ENCODE assay signal across 21 cellular contexts in the genomic region with DNA sequence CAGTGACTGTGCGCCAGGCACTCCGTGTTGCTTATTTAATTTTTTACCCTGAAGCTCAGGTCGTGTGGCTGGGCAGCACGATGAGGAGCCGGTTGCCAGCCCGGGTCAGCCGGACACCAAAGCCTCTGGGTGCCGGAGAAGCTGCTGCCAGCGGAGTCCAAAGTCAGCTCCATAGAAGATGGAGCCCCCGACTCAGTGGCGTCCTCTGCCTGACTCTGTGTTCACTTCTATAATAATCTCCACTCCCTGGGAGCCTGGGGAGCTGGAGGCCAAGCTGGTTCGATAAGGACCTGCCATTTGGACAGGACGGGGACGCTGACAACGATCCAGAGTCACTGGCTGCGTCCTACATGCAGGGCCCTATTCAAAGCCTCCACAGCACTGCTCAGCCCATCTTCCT.
DNase-seq lines count a peak whose midpoint lies in the region; ATAC-seq and TF ChIP-seq lines count a peak whose summit lies in the region.
"Had no signal": no experiment of that assay in that cellular context is flagged by ENCODE, and none has a peak within 500 bp of the region (broad histone marks: within the 10 kb centered on the region; RNA-seq: fewer than 3 reads in every experiment).

No MANE protein-coding gene starts in this region.

- no peaks in the 10 kb centered on the region for H3K9me3 ChIP-seq in IMR-90 (ENCODE audit: control insufficient read depth, insufficient read depth, low read length)
- H3K9me3 ChIP-seq in right cardiac atrium (ENCODE audit: control insufficient read depth, low read length), result no peaks in the 10 kb centered on the region
- no peaks in the 10 kb centered on the region for H3K9me3 ChIP-seq in GM23248 (ENCODE audit: low read depth)
- H3K9me3 ChIP-seq: BLaER1 treated with 17β-estradiol and CSF1 and Interleukin-3, amounts not matched to agents 10 nM and 100 nM; lower lobe of right lung; SK-N-SH; stomach; transverse colon had no signal

- no peak overlapping the region for H4K8ac ChIP-seq in IMR-90 (ENCODE audit: low read depth in 2 of 2, low read length in 2 of 2)

- no peak overlapping the region for H3K23ac ChIP-seq in IMR-90 (ENCODE audit: low read depth, low read length)

- peaks cover 38% of the 10 kb centered on the region for H3F3A ChIP-seq in GM23248 (ENCODE audit: insufficient read depth)

- no peak overlapping the region for H2BK20ac ChIP-seq in IMR-90 (ENCODE audit: low read depth, low read length)

- no peak overlapping the region for H4K91ac ChIP-seq in IMR-90 (ENCODE audit: insufficient read depth, low read depth, low read length)

- H3K56ac ChIP-seq in IMR-90 (ENCODE audit: extremely low read depth, insufficient read depth, low read length), result no peak overlapping the region

- intact Hi-C loops in IMR-90 (cut with micrococcal nuclease) (no loop called here), dorsolateral prefrontal cortex (cut with DNase I) (loop anchor here in 1 of 2 donors (10.0 kb wide), 1 partner anchor 110 kb away; no protein-coding TSS in a partner anchor), right cardiac atrium (cut with DNase I) (no loop called here), sciatic nerve (cut with DNase I) (no loop called here)

- 0 out of 2 replicates have a peak overlapping the region, but pooled peaks have one; percentile 4 for H3K4ac ChIP-seq in IMR-90 (ENCODE audit: low read depth, low read length)

- POLR2A ChIA-PET in IMR-90 (lab: Charles Lee; ENCODE audit: unreplicated experiment), result no interaction called here

- H2AK9ac ChIP-seq in IMR-90 (replicated peaks; ENCODE audit: low read depth, low read length, poor library complexity), result no peak overlapping the region

- H3K9ac ChIP-seq in IMR-90 (ENCODE audit: low read depth, low read length), result no peak overlapping the region
- H3K9ac ChIP-seq in GM23248, result no peak overlapping the region
- H3K9ac ChIP-seq: SK-N-SH had no signal

- no peak for ATAC-seq in IMR-90 (ENCODE audit: low read depth)
- peak; percentile 25 to 75 for ATAC-seq in right cardiac atrium
- ATAC-seq in sciatic nerve, result no peak
- ATAC-seq: GM23338, lower lobe of right lung had no signal

- H3K27me3 ChIP-seq in IMR-90 (ENCODE audit: control insufficient read depth, insufficient read depth, low read length), result no peaks in the 10 kb centered on the region
- no peaks in the 10 kb centered on the region for H3K27me3 ChIP-seq in dorsolateral prefrontal cortex
- no peaks in the 10 kb centered on the region for H3K27me3 ChIP-seq in right cardiac atrium (ENCODE audit: control insufficient read depth, insufficient read depth)
- H3K27me3 ChIP-seq in GM23248 (replicated peaks; ENCODE audit: insufficient read depth), result no peaks in the 10 kb centered on the region
- H3K27me3 ChIP-seq: BLaER1 treated with 17β-estradiol and CSF1 and Interleukin-3, amounts not matched to agents 10 nM and 100 nM; stomach; transverse colon had no signal

- H4K20me1 ChIP-seq in IMR-90 (ENCODE audit: insufficient read depth, low read length) (peaks cover 45% of the 10 kb centered on the region), GM23248 (ENCODE audit: insufficient read depth) (no peaks in the 10 kb centered on the region)

- no peak overlapping the region for H2BK120ac ChIP-seq in IMR-90 (ENCODE audit: low read depth, low read length)

- dilution Hi-C loops in IMR-90 (cut with HindIII; ENCODE audit: low sequenced_read_pairs, unreplicated experiment), result no loop called here

- H2AFZ ChIP-seq in IMR-90 (replicated peaks; ENCODE audit: low read length, poor library complexity), result no peak overlapping the region
- H2AFZ ChIP-seq in GM23248, result no peak overlapping the region
- H2AFZ ChIP-seq: GM23338 had no signal

- 94% methylated on average over 11 of the region's 16 CpGs; no CpG with 5 or more reads in 1 of the 2 experiments for WGBS in IMR-90 (ENCODE audit: extremely low coverage in 2 of 2, insufficient read length in 1 of 2), 2 experiments
- 53% methylated on average over 16 of the region's 16 CpGs for WGBS in right cardiac atrium
- 92% methylated on average over 16 of the region's 16 CpGs for WGBS in GM23248 (ENCODE audit: low coverage in 1 of 2, low lambda C conversion rate in 2 of 2, missing lambda C conversion rate in 2 of 2), 2 experiments

- peaks cover 29% of the 10 kb centered on the region for H3K4me1 ChIP-seq in IMR-90 (ENCODE audit: control insufficient read depth, insufficient read depth, low read length)
- peaks cover 40% of the 10 kb centered on the region for H3K4me1 ChIP-seq in right cardiac atrium (ENCODE audit: control insufficient read depth, insufficient read depth, low read length)
- peaks cover 29% of the 10 kb centered on the region for H3K4me1 ChIP-seq in GM23248 (ENCODE audit: insufficient read depth)

- TF ChIP-seq RAD21 in IMR-90 (IDR thresholded peaks at IDR 0.05; ENCODE audit: low read length), result no peak

- peaks cover 40% of the 10 kb centered on the region for H3K9me1 ChIP-seq in IMR-90 (ENCODE audit: insufficient read depth, low read length)

- TF ChIP-seq CTCF in IMR-90 (conservative IDR thresholded peaks at IDR 0.05; ENCODE audit: low read depth, low read length), result no peak
- TF ChIP-seq CTCF in dorsolateral prefrontal cortex (IDR thresholded peaks at IDR 0.05 in 54 of 56, conservative IDR thresholded peaks at IDR 0.05 in 2 of 56; ENCODE audit: low read depth in 1 of 56, partially characterized antibody in 56 of 56), result no peak

- peaks cover 36 to 95% of the 10 kb centered on the region in 2 experiments for H3K79me1 ChIP-seq in IMR-90 (ENCODE audit: low read depth in 1 of 2, low read length in 2 of 2)

- peaks cover 89% of the 10 kb centered on the region for H3K79me2 ChIP-seq in GM23248 (ENCODE audit: insufficient read depth)

- H2AK5ac ChIP-seq in IMR-90 (ENCODE audit: low read depth, low read length), result no peak overlapping the region; the same call in 1 of the 2 replicates

- no peaks in the 10 kb centered on the region for H3K9me2 ChIP-seq in GM23248 (ENCODE audit: insufficient read depth)
- H3K9me2 ChIP-seq: SK-N-SH had no signal

- H3K4me3 ChIP-seq in IMR-90 (ENCODE audit: insufficient read depth, low read depth, low read length), result no peak overlapping the region
- no peak overlapping the region for H3K4me3 ChIP-seq in dorsolateral prefrontal cortex
- no peak overlapping the region for H3K4me3 ChIP-seq in right cardiac atrium (ENCODE audit: low read length)
- H3K4me3 ChIP-seq in GM23248, result no peak overlapping the region
- H3K4me3 ChIP-seq: BLaER1 treated with 17β-estradiol and CSF1 and Interleukin-3, amounts not matched to agents 10 nM and 100 nM; GM23338; lower lobe of right lung; stomach; transverse colon had no signal

- in situ Hi-C loops in IMR-90 (cut with MboI; ENCODE audit: low sequenced_read_pairs) (loop anchor here (10.0 kb wide), 1 partner anchor 80 kb away; a partner anchor contains a TSS), GM23248 (cut with MboI) (no loop called here)

- no peak overlapping the region for H3K4me2 ChIP-seq in IMR-90 (ENCODE audit: low read depth, low read length)
- no peak overlapping the region for H3K4me2 ChIP-seq in GM23248 (ENCODE audit: unreplicated experiment)
- H3K4me2 ChIP-seq: BLaER1 treated with 17β-estradiol and CSF1 and Interleukin-3, amounts not matched to agents 10 nM and 100 nM; GM23338; SK-N-SH had no signal

- no peak overlapping the region for H2BK5ac ChIP-seq in IMR-90 (ENCODE audit: low read depth, low read length, poor library complexity, severe bottlenecking)

- H3K36me3 ChIP-seq in IMR-90 (ENCODE audit: control insufficient read depth, insufficient read depth, low read length), result peaks cover 56% of the 10 kb centered on the region
- peaks cover 11% of the 10 kb centered on the region; the same call in 1 of the 2 replicates for H3K36me3 ChIP-seq in GM23248 (ENCODE audit: low read depth)

- CTCF ChIA-PET in IMR-90 (lab: Yijun Ruan, JAX), result no interaction called here

- H3K27ac ChIP-seq in IMR-90 (ENCODE audit: insufficient read depth, low read length) (no peak overlapping the region), dorsolateral prefrontal cortex (peak overlapping the region in 51 of 59 donors; percentile 22 to 98 (median 64)), right cardiac atrium (ENCODE audit: low read length) (no peak overlapping the region), GM23248 (no peak overlapping the region)
- H3K27ac ChIP-seq: BLaER1 treated with 17β-estradiol and CSF1 and Interleukin-3, amounts not matched to agents 10 nM and 100 nM; epithelial cell of prostate; lower lobe of right lung; transverse colon had no signal

- H2BK15ac ChIP-seq in IMR-90 (ENCODE audit: low read depth, low read length), result no peak overlapping the region

- TF ChIP-seq POLR2A in IMR-90 (IDR thresholded peaks at IDR 0.05; ENCODE audit: low read depth, low read length), result no peak

- H3K18ac ChIP-seq in IMR-90 (ENCODE audit: low read depth, low read length), result no peak overlapping the region

- DNase-seq in IMR-90, result no peak
- DNase-seq in dorsolateral prefrontal cortex, result no peak
- peak; percentile 75 to 92 (median 88) for DNase-seq in right cardiac atrium
- peak; percentile 55 for DNase-seq in sciatic nerve (ENCODE audit: low spot score)
- no peak for DNase-seq in GM23248
- no peak for DNase-seq in NCI-H524 (lab: John Stamatoyannopoulos, UW)
- no peak for DNase-seq in HK-2 (ENCODE audit: unreplicated experiment)
- DNase-seq in NCI-H1105 treated with DMSO at 0.1 percent for 48 hours (lab: John Stamatoyannopoulos, UW), result no peak
- DNase-seq: activated naive CD4-positive, alpha-beta T cell; central memory CD4-positive, alpha-beta T cell; immature natural killer cell; lower lobe of right lung; NCI-H1417 treated with DMSO at 0.1 percent for 48 hours; NCI-H2171; NCI-H524 treated with DMSO at 0.1 percent for 48 hours; SK-N-SH; stomach; transverse colon had no signal

- H3K14ac ChIP-seq in IMR-90 (replicated peaks; ENCODE audit: low read depth, low read length), result no peak overlapping the region

- BruUV-seq in IMR-90 (replicated peaks; lab: Mats Ljungman, UMichigan), result no TSS peak

- H4K5ac ChIP-seq in IMR-90 (ENCODE audit: low read depth, low read length), result no peak overlapping the region

TF ChIP-seq in IMR-90, 13 proteins besides CTCF, POLR2A, EP300 and RAD21:
- TF ChIP-seq MAZ (IDR thresholded peaks at IDR 0.05; ENCODE audit: borderline replicate concordance, low read depth, low read length), result no peak
- TF ChIP-seq SMC3 (IDR thresholded peaks at IDR 0.05; ENCODE audit: low read depth, low read length), result no peak
- TF ChIP-seq CEBPB (IDR thresholded peaks at IDR 0.05; ENCODE audit: low read depth, low read length), result no peak
- TF ChIP-seq NFE2L2 (IDR thresholded peaks at IDR 0.05; ENCODE audit: low read depth, low read length), result no peak
- no peak for TF ChIP-seq RFX5 (IDR thresholded peaks at IDR 0.05; ENCODE audit: low read depth, low read length)

Comparison
In these comparisons a context has a peak if more than half of its experiments do, and no peak if none do; other contexts are left out.
1. ATAC-seq: peak in right cardiac atrium (2 of 2); none in IMR-90 (single experiment) and sciatic nerve (single experiment).
2. DNase-seq: peak in right cardiac atrium (3 of 3) and sciatic nerve (single experiment); none in IMR-90 (single experiment), dorsolateral prefrontal cortex (0 of 10), GM23248 (single experiment), NCI-H524 (0 of 2), HK-2 (single experiment) and NCI-H1105 treated with DMSO at 0.1 percent for 48 hours (single experiment).
3. H3K27ac ChIP-seq: peak in dorsolateral prefrontal cortex (51 of 59); none in IMR-90 (single experiment), right cardiac atrium (single experiment) and GM23248 (single experiment).